Comparison of ENCODE assay signal across 8 cellular contexts in genomic region chr9:14322211-14323082, GRCh38. TPM values are rescaled to one million over a fixed set of nuclear protein-coding genes. Genes with fewer than 3 reads are reported as not detected.
DNase-seq lines count a peak whose midpoint lies in the region; ATAC-seq, FAIRE-seq and TF ChIP-seq lines count a peak whose summit lies in the region.

No MANE protein-coding gene starts in this region.

- peak overlapping the region; percentile 90 to 95 for H3K27ac ChIP-seq in small intestine (ENCODE audit: low read depth in 1 of 2, low read length in 1 of 2)

- H3K4me3 Mint-ChIP-seq in MCF 10A (ENCODE audit: unreplicated experiment), result peak overlapping the region; percentile 86

- intact Hi-C loops in MCF 10A (cut with micrococcal nuclease), result loop anchor here (2.0 to 10.0 kb wide), 6 partner anchors 30 to 875 kb away; no protein-coding TSS in a partner anchor

- no peaks in the 10 kb centered on the region for H3K36me3 Mint-ChIP-seq in MCF 10A (ENCODE audit: insufficient read depth, unreplicated experiment)

- CTCF ChIA-PET in MCF 10A (lab: Yijun Ruan, JAX), result interaction anchor here (0.6 kb wide), 2 partner anchors 15 to 1511 kb away, joined by 3 read pairs; no protein-coding TSS in a partner anchor

- peak overlapping the region; percentile 81 for H3K27ac Mint-ChIP-seq in MCF 10A (ENCODE audit: low read depth, unreplicated experiment)

- H3K9me3 Mint-ChIP-seq in MCF 10A (ENCODE audit: unreplicated experiment), result no peaks in the 10 kb centered on the region

- peaks cover 56% of the 10 kb centered on the region for H3K4me1 Mint-ChIP-seq in MCF 10A (ENCODE audit: insufficient read depth, unreplicated experiment)

- 0 to 1% (median 0%) methylated on average over 60 to 98 of the region's 98 CpGs for WGBS in small intestine, 3 donors

- H3K9me3 ChIP-seq in small intestine (ENCODE audit: control insufficient read depth, low read depth), result no peaks in the 10 kb centered on the region

- peak; percentile 83 for ATAC-seq in HG02870 (IDR thresholded peaks at IDR 0.05; ENCODE audit: unreplicated experiment)

- DNase-seq in SIG-M5 treated with dmso at 0.1 percent for 504 hours (lab: John Stamatoyannopoulos, UW; ENCODE audit: unreplicated experiment), result peak; percentile 71
- no peak for DNase-seq in SIG-M5 (lab: John Stamatoyannopoulos, UW)
- peak; percentile 89 to 93 for DNase-seq in NCI-H1930 (lab: John Stamatoyannopoulos, UW)
- peak; percentile 91 for DNase-seq in UCSD-AML1 (lab: John Stamatoyannopoulos, UW; ENCODE audit: unreplicated experiment)
- peak; percentile 94 for DNase-seq in MCF 10A (ENCODE audit: unreplicated experiment)
- DNase-seq in iPS-NIHi7 (ENCODE audit: extremely low spot score), result peak; percentile 87
- peak; percentile 93 for DNase-seq in small intestine

- H3K27me3 ChIP-seq in small intestine (ENCODE audit: control insufficient read depth in 2 of 2, insufficient read depth in 2 of 2, low read length in 2 of 2), result no peaks in the 10 kb centered on the region

- H3K36me3 ChIP-seq in small intestine (ENCODE audit: control insufficient read depth in 2 of 2, insufficient read depth in 2 of 2, low read length in 2 of 2), result no peaks in the 10 kb centered on the region

- no peak for FAIRE-seq in small intestine (lab: Jason Lieb, UNC)

- no TSS peak for BruUV-seq in MCF 10A (replicated peaks; lab: Mats Ljungman, UMichigan)

- POLR2A ChIA-PET in MCF 10A (lab: Yijun Ruan, JAX), result interaction anchor here (0.7 to 2.8 kb wide), 9 partner anchors 7 to 895 kb away, joined by 3 to 22 read pairs (median 3); partner anchors contain the start of gene NFIB

- no peaks in the 10 kb centered on the region for H3K27me3 Mint-ChIP-seq in MCF 10A (ENCODE audit: insufficient read depth, unreplicated experiment)

- no peaks in the 10 kb centered on the region for H3K4me1 ChIP-seq in small intestine (ENCODE audit: control insufficient read depth in 2 of 2, insufficient read depth in 1 of 2, low read depth in 1 of 2, low read length in 1 of 2)

- peak; percentile 38 for TF ChIP-seq CTCF in MCF 10A (IDR thresholded peaks at IDR 0.05; ENCODE audit: unreplicated experiment)

- peak overlapping the region; percentile 57 to 89 for H3K4me3 ChIP-seq in small intestine (ENCODE audit: low read depth in 1 of 2, low read length in 2 of 2)

RNA-seq across cellular contexts. Expression of gene NFIB, which starts 8.5 kb away (rescaled TPM):
- 52.2 and 70.8 TPM in 2 replicates for total RNA-seq in MCF 10A (2022)
- 10 to 100 TPM in 2 of 3 donors, 1 to 10 TPM in 1; 7.8 to 15.9 (median 11.2) TPM for polyA plus RNA-seq in small intestine
